ENCODE assay signal across 12 cellular contexts in genomic region chr22:42471441-42471840, GRCh38. TPM values are rescaled to one million over a fixed set of nuclear protein-coding genes. Genes with fewer than 3 reads are reported as not detected.
"Had no signal": no experiment of that assay in that cellular context is flagged by ENCODE, and none has a peak within 500 bp of the region (broad histone marks: within the 10 kb centered on the region; RNA-seq: fewer than 3 reads in every experiment).

No MANE protein-coding gene starts in this region.

- H3K4me1 ChIP-seq: HAP-1 had no signal

- H3K9me3 Mint-ChIP-seq: GM23338, H9, HFFc6 had no signal

- DNase-seq: GM23248, GOT3, H7, H9, HCEC 1CT, HFFc6 had no signal

- ATAC-seq: GM23338, HCT116 had no signal

- H3K9ac ChIP-seq: GM23248 had no signal

- H3K27ac Mint-ChIP-seq: GM23338, H9, HFFc6 had no signal

- H3K4me3 ChIP-seq: GM23248, GM23338, HAP-1 had no signal

- FAIRE-seq: H1, H54 had no signal

- H3K4me3 Mint-ChIP-seq: GM23338, H9, HFFc6 had no signal

- H3K9me3 ChIP-seq: HAP-1 had no signal

- H3K27ac ChIP-seq: GM23248 had no signal

- H3K36me3 ChIP-seq: HAP-1 had no signal

RNA-seq across cellular contexts. Expression of gene NFAM1, which starts 39.2 kb away (rescaled TPM):
- total RNA-seq: GM23248, H4, HFFc6 had no signal
- polyA plus RNA-seq: GM23248 had no signal
